In the genomic region with DNA sequence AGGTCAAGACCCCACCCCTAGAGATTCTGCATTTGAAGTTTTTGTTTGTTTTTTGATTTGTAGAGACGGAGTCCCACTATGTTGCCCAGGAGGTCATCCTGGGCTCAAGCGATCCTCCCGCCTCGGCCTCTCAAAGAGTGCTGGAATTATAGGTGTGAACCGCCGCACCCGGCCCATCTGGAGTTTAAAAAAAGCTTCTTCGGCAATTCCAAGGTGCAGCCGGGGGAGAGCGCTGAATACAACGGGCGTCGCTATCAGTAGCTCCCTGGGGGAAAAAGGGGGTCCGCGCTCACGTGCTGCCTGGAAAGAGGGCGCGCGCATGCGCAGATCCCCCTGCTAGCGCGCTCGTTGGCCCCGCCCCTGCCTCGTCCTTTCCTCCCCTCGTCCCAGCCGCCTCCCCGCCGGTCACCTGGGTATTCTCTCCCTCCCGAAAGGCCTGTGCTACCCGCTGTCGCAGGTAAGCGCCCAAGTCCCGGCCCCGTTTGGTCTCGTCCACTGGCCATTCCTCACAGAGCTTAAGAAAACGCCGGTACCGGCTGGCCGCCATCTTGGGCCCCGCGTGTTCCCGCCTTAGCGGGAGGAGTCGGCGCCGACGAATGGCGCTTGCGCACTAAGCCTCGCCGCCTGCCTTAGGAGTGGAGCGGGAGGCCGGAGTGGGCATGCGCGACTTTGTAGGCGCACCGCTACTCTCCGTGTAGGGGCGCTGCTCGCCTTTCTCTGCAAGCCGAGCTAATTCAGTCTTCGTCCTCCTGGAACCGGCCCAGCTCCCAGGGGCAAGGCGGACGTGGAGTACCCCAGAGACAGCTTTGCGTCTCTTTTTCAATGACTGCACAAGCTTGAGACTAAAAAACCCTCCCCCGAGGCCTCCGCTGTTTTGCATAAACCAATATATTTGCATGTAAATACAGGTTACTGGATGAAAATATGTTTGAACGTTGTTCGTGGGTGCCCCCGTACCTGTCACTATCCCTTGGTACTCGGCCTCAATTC, we compare ENCODE assay signal across 8 cellular contexts. TPM values are rescaled to one million over a fixed set of nuclear protein-coding genes. Genes with fewer than 3 reads are reported as not detected.
DNase-seq lines count a peak whose midpoint lies in the region; ATAC-seq and TF ChIP-seq lines count a peak whose summit lies in the region.

A gene (minus strand): TSS at position 561 of the 990 bp plus-strand sequence. CDS start 14 bp downstream, at position 547.

- H3K9me3 ChIP-seq in right atrium auricular region (no peaks in the 10 kb centered on the region), uterus (no peaks in the 10 kb centered on the region)

- intact Hi-C loops in uterus (cut with DNase I; ENCODE audit: low total_unique reads), result no loop called here

- H3K4me3 ChIP-seq in right atrium auricular region (peak within 1 kb of the TSS; percentile 86 to 87), uterus (peak within 1 kb of the TSS; percentile 81 to 91)

- H3K4me1 ChIP-seq in right atrium auricular region (peaks cover 0 to 34% of the 10 kb centered on the region in 2 donors), uterus (peaks cover 5 to 7% of the 10 kb centered on the region in 2 donors)

- no peaks in the 10 kb centered on the region for H3K27me3 ChIP-seq in right atrium auricular region
- H3K27me3 ChIP-seq in uterus, result no peaks in the 10 kb centered on the region

- no peaks in the 10 kb centered on the region for H3K36me3 ChIP-seq in right atrium auricular region
- no peaks in the 10 kb centered on the region for H3K36me3 ChIP-seq in uterus

- DNase-seq in GM13977 (ENCODE audit: low spot score) (peak; percentile 96), NCI-H187 (lab: John Stamatoyannopoulos, UW) (peak; percentile 94 to 96), T-helper 2 cell (peak; percentile 92 to 98 (median 96)), right atrium auricular region (ENCODE audit: low spot score) (peak; percentile 96), pulmonary artery endothelial cell (ENCODE audit: low read depth, low spot score) (peak; percentile 81), uterus (peak; percentile 96 to 98)

- peak; percentile 84 for ATAC-seq in HG02938 (IDR thresholded peaks at IDR 0.05; ENCODE audit: unreplicated experiment)

- TF ChIP-seq CTCF in GM13977 (IDR thresholded peaks at IDR 0.05; ENCODE audit: extremely low read depth, insufficient read depth, missing control alignments) (peak; percentile 70), right atrium auricular region (IDR thresholded peaks at IDR 0.05) (peak; percentile 24 to 84), uterus (IDR thresholded peaks at IDR 0.05) (peak; percentile 73 to 87 (median 81))

- peak within 1 kb of the TSS; percentile 91 for H3K27ac ChIP-seq in angular gyrus (ENCODE audit: low read depth, low read length)
- peak within 1 kb of the TSS; percentile 96 to 98 for H3K27ac ChIP-seq in right atrium auricular region
- H3K27ac ChIP-seq in uterus, result peak within 1 kb of the TSS; percentile 93 to 96

- peak; percentile 26 to 88 for TF ChIP-seq POLR2A in uterus (IDR thresholded peaks at IDR 0.05)

- in situ Hi-C loops in GM13977 (cut with MboI; ENCODE audit: low pct_unique_long_range_greater_than_20kb, low sequenced_read_pairs, unreplicated experiment), result no loop called here

RNA-seq across cellular contexts. Expression of the gene that starts here (rescaled TPM):
- total RNA-seq in right atrium auricular region (100 to 1,000 TPM in 1 of 2 donors, 10 to 100 TPM in 1; 69.1 to 143 TPM), pulmonary artery endothelial cell (16.1 and 24.6 TPM in 2 replicates), uterus (10 to 100 TPM in 3 of 4 donors, 1 to 10 TPM in 1; 10.0 to 63.2 (median 30.9) TPM)

Comparison
In these comparisons a context has a peak if more than half of its experiments do, and no peak if none do; other contexts are left out.
1. Peak in every context shown above with its lines: DNase-seq, ATAC-seq, H3K4me3 ChIP-seq and H3K27ac ChIP-seq.